In genomic region chr7:6826151-6826550, GRCh38 we compare ENCODE assay signal across 8 cellular contexts. TPM values are rescaled to one million over a fixed set of nuclear protein-coding genes. Genes with fewer than 3 reads are reported as not detected.
A peak's percentile ranks its signal among the peaks of the same experiment; 100 is the strongest.
DNase-seq lines count a peak whose midpoint lies in the region; ATAC-seq and TF ChIP-seq lines count a peak whose summit lies in the region.
"Not testable (repeated sequence)": the region's sequence is repeated elsewhere in the genome, so short reads cannot be mapped to it uniquely, and the experiment has no call there.

TSS of gene CCZ1B (minus strand) at chr7:6826275. CDS start at chr7:6826197, 78 bp downstream.

- not testable (repeated sequence) for H3K79me2 ChIP-seq in PC-3 (ENCODE audit: low read length)

- CTCF ChIA-PET in PC-3 (lab: Charles Lee): not testable (repeated sequence)

- intact Hi-C loops in PC-3 (cut with micrococcal nuclease): not testable (repeated sequence)

- POLR2A ChIA-PET in PC-3 (lab: Charles Lee; ENCODE audit: unreplicated experiment): not testable (repeated sequence)

- peak within 1 kb of the TSS; percentile 80 for H3K4me2 ChIP-seq in PC-3 (ENCODE audit: low read length)

- H3K4me3 ChIP-seq in PC-3 (ENCODE audit: low read length): peak within 1 kb of the TSS; percentile 64
- H3K4me3 ChIP-seq in epithelial cell of proximal tubule (ENCODE audit: low read depth, low read length): peak within 1 kb of the TSS; percentile 59
- H3K4me3 ChIP-seq in muscle layer of colon (ENCODE audit: low read depth in 1 of 2, low read length in 2 of 2): peak within 1 kb of the TSS; percentile 53 to 55

- peak; percentile 100 for ATAC-seq in GM21529 (IDR thresholded peaks at IDR 0.05; ENCODE audit: unreplicated experiment)
- peak; percentile 95 for ATAC-seq in PC-3

- not testable (repeated sequence) for TF ChIP-seq EP300 in Ishikawa (IDR thresholded peaks at IDR 0.05; ENCODE audit: borderline replicate concordance)

- TF ChIP-seq RAD21 in Ishikawa (IDR thresholded peaks at IDR 0.05; ENCODE audit: low read depth): not testable (repeated sequence)

- H3F3A ChIP-seq in PC-3 (ENCODE audit: low read length, unreplicated experiment): not testable (repeated sequence)

- BruUV-seq in PC-3 (replicated peaks; lab: Mats Ljungman, UMichigan): not testable (repeated sequence)

- not testable (repeated sequence) for H4K20me1 ChIP-seq in PC-3 (ENCODE audit: low read length)

- not testable (repeated sequence) for H3K27me3 ChIP-seq in PC-3 (ENCODE audit: low read length); muscle layer of colon (ENCODE audit: control insufficient read depth in 1 of 2, insufficient read depth in 2 of 2, low read length in 2 of 2)

- peak within 1 kb of the TSS; percentile 66 for H3K9ac ChIP-seq in PC-3 (ENCODE audit: low read length)
- H3K9ac ChIP-seq in muscle layer of colon (ENCODE audit: low read length): not testable (repeated sequence)

- H3K4me1 ChIP-seq in PC-3 (ENCODE audit: insufficient read depth, low read length); muscle layer of colon (ENCODE audit: insufficient read depth, low read length): not testable (repeated sequence)

- not testable (repeated sequence) for H3K36me3 ChIP-seq in PC-3 (ENCODE audit: low read depth, low read length); muscle layer of colon (ENCODE audit: insufficient read depth, low read length)

- peak within 1 kb of the TSS; percentile 74; the same call in 1 of the 2 replicates for H2AFZ ChIP-seq in PC-3 (ENCODE audit: low read length)

- H3K9me3 ChIP-seq in PC-3 (ENCODE audit: low read length); muscle layer of colon (ENCODE audit: low read length): not testable (repeated sequence)

- H3K27ac ChIP-seq in PC-3 (ENCODE audit: low read length); muscle layer of colon (ENCODE audit: low read depth, low read length): not testable (repeated sequence)

- TF ChIP-seq CTCF in PC-3 (conservative IDR thresholded peaks at IDR 0.05; ENCODE audit: low read depth, low read length): not testable (repeated sequence)
- peak; percentile 35 for TF ChIP-seq CTCF in epithelial cell of proximal tubule (conservative IDR thresholded peaks at IDR 0.05; ENCODE audit: low read depth, low read length)

- DNase-seq in DMS153 (lab: John Stamatoyannopoulos, UW): peak; percentile 86
- peak; percentile 71 for DNase-seq in PC-3
- DNase-seq in activated T-cell treated with anti-CD3 and anti-CD28 coated beads for 24 hours (ENCODE audit: low read depth): peak; percentile 76
- DNase-seq in epithelial cell of proximal tubule (ENCODE audit: low read depth): not testable (repeated sequence)
- peak; percentile 83 for DNase-seq in stimulated activated CD8-positive, alpha-beta memory T cell treated with anti-CD3 and anti-CD28 coated beads, Interleukin-4, amount 100 ng/mL, for 24 hours (ENCODE audit: low read depth)

- H3K9me2 ChIP-seq in PC-3 (replicated peaks; ENCODE audit: low read length): not testable (repeated sequence)

TF ChIP-seq in Ishikawa, 13 proteins besides CTCF, POLR2A, EP300 and RAD21:
- peak; percentile 63 for TF ChIP-seq MAX (IDR thresholded peaks at IDR 0.05)
- peak; percentile 18; the same call in 1 of the 2 replicates for TF ChIP-seq USF1 (IDR thresholded peaks at IDR 0.05)
- TF ChIP-seq TAF1 (IDR thresholded peaks at IDR 0.05; ENCODE audit: low read depth): peak; percentile 60
- TF ChIP-seq YY1 (IDR thresholded peaks at IDR 0.05; ENCODE audit: low read depth): 0 out of 2 replicates have a peak, but pooled peaks have one; percentile 40
- 0 out of 2 replicates have a peak, but pooled peaks have one; percentile 41 for TF ChIP-seq TCF12 (IDR thresholded peaks at IDR 0.05; ENCODE audit: low read depth)
- TF ChIP-seq CREB1 (IDR thresholded peaks at IDR 0.05; ENCODE audit: low read depth): peak; percentile 43; the same call in 1 of the 2 replicates
- 0 out of 2 replicates have a peak, but pooled peaks have one; percentile 49 for TF ChIP-seq EGR1 (IDR thresholded peaks at IDR 0.05)

RNA-seq across cellular contexts. Expression of gene CCZ1B, which starts in this region (rescaled TPM):
- 36.9 and 73.6 TPM in 2 replicates for total RNA-seq in PC-3 (2014; rRNA removed)
- 15.1 and 64.3 TPM in 2 replicates for total RNA-seq in epithelial cell of proximal tubule
